Comparison of ENCODE assay signal across 7 cellular contexts in genomic region chr3:195895900-195896360, GRCh38. TPM values are rescaled to one million over a fixed set of nuclear protein-coding genes. Genes with fewer than 3 reads are reported as not detected.
DNase-seq lines count a peak whose midpoint lies in the region; TF ChIP-seq lines count a peak whose summit lies in the region.

No MANE protein-coding gene starts in this region.

- H3K36me3 Mint-ChIP-seq in HFFc6 (ENCODE audit: low read depth): no peaks in the 10 kb centered on the region
- peaks cover 7% of the 10 kb centered on the region for H3K36me3 Mint-ChIP-seq in endothelial cell (ENCODE audit: low read depth, unreplicated experiment)

- in situ Hi-C loops in GM13977 (cut with MboI; ENCODE audit: low pct_unique_long_range_greater_than_20kb, low sequenced_read_pairs, unreplicated experiment): no loop called here

- no peaks in the 10 kb centered on the region for H3K9me3 Mint-ChIP-seq in HFFc6
- H3K9me3 Mint-ChIP-seq in endothelial cell (ENCODE audit: unreplicated experiment): no peaks in the 10 kb centered on the region

- H3K4me1 ChIP-seq in muscle layer of colon (ENCODE audit: insufficient read depth, low read length): peaks cover 52% of the 10 kb centered on the region

- H3K4me3 ChIP-seq in muscle layer of colon (ENCODE audit: low read depth in 1 of 2, low read length in 2 of 2): peak overlapping the region; percentile 81 to 85

- H3K27ac ChIP-seq in muscle layer of colon (ENCODE audit: low read depth, low read length): peak overlapping the region; percentile 87

- peak overlapping the region; percentile 49 for H3K9ac ChIP-seq in muscle layer of colon (ENCODE audit: low read length)

- peak overlapping the region; percentile 97 for H3K27ac Mint-ChIP-seq in HFFc6
- H3K27ac Mint-ChIP-seq in endothelial cell (ENCODE audit: unreplicated experiment): peak overlapping the region; percentile 94

- H3K4me3 Mint-ChIP-seq in HFFc6 (peak overlapping the region; percentile 88), endothelial cell (ENCODE audit: unreplicated experiment) (peak overlapping the region; percentile 89)

- no peaks in the 10 kb centered on the region for H3K27me3 ChIP-seq in muscle layer of colon (ENCODE audit: control insufficient read depth in 1 of 2, insufficient read depth in 2 of 2, low read length in 2 of 2)

- H3K4me1 Mint-ChIP-seq in HFFc6 (ENCODE audit: low read depth): peaks cover 55% of the 10 kb centered on the region
- H3K4me1 Mint-ChIP-seq in endothelial cell (ENCODE audit: unreplicated experiment): peaks cover 60% of the 10 kb centered on the region

- TF ChIP-seq CTCF in GM13977 (IDR thresholded peaks at IDR 0.05; ENCODE audit: extremely low read depth, insufficient read depth, missing control alignments) (no peak), HFFc6 (IDR thresholded peaks at IDR 0.05) (no peak), endothelial cell (IDR thresholded peaks at IDR 0.05; ENCODE audit: unreplicated experiment) (no peak)

- DNase-seq in GM13977 (ENCODE audit: low spot score) (peak; percentile 81), HFFc6 (peak; percentile 25), NCI-H226 (peak; percentile 24), endothelial cell (ENCODE audit: low spot score) (no peak)
- DNase-seq in activated CD8-positive, alpha-beta memory T cell treated with anti-CD3 and anti-CD28 coated beads, Interleukin-2, amount 50 U/mL, for 4 hours: peak; percentile 62
- DNase-seq in stimulated activated naive CD4-positive, alpha-beta T cell treated with Interleukin-2 at 50 U/mL for 16 hours (lab: John Stamatoyannopoulos, UW): peak; percentile 77

- no peaks in the 10 kb centered on the region for H3K9me3 ChIP-seq in muscle layer of colon (ENCODE audit: low read length)

- no peaks in the 10 kb centered on the region for H3K36me3 ChIP-seq in muscle layer of colon (ENCODE audit: insufficient read depth, low read length)

- H3K27me3 Mint-ChIP-seq in HFFc6 (ENCODE audit: insufficient read depth) (peaks cover 3% of the 10 kb centered on the region), endothelial cell (ENCODE audit: unreplicated experiment) (peaks cover 17% of the 10 kb centered on the region)

RNA-seq across cellular contexts. Expression of gene TNK2, which starts 12.4 kb away (rescaled TPM):
- total RNA-seq in HFFc6 (2021; fragmentation: NEBNext Ultra II Directional; extraction: Animal tissue kit (Norgen Biotek cat#: 25700)): 10 to 100 TPM; 29.6 to 46.1 (median 35.1) TPM
- total RNA-seq in endothelial cell (ENCODE audit: unreplicated experiment): 135 TPM
